Comparison of ENCODE assay signal across 29 cellular contexts in the genomic region with DNA sequence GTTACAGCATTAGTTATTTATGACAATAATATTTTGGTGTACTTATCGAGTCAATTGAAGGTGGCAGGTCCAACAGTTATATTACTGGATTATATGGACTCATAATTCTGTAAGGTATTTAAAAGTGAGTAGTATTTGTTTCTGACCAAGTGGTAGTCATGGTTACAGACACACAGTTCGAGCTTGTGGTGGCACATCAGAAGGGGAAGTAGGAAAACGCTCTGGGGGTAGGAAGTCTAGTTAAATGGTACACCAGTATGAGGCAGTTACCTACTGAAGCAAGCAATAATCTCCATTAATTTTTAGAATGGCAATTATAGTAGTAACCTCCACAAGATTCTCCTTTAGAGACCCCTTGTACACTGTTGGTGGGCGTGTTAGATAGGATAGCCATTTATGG.
"Had no signal": no experiment of that assay in that cellular context is flagged by ENCODE, and none has a peak within 500 bp of the region (broad histone marks: within the 10 kb centered on the region; RNA-seq: fewer than 3 reads in every experiment).

No MANE protein-coding gene starts in this region.

- H3K27me3 Mint-ChIP-seq: activated naive CD8-positive, alpha-beta T cell treated with anti-CD3 and anti-CD28 coated beads for 36 hours; activated T-helper 17 cell treated with anti-CD3 and anti-CD28 coated beads, Interleukin-2, amount 50 U/mL, for 72 hours; central memory CD8-positive, alpha-beta T cell; naive B cell had no signal

- H3K36me3 ChIP-seq: breast epithelium, left lung, vagina, WERI-Rb-1 had no signal

- H3K4me1 ChIP-seq: breast epithelium, left lung, testis, vagina had no signal

- H3K4me1 Mint-ChIP-seq: activated naive CD8-positive, alpha-beta T cell treated with anti-CD3 and anti-CD28 coated beads for 36 hours; activated T-helper 17 cell treated with anti-CD3 and anti-CD28 coated beads, Interleukin-2, amount 50 U/mL, for 72 hours; central memory CD8-positive, alpha-beta T cell; immature natural killer cell; naive B cell; stimulated activated effector memory CD8-positive, alpha-beta T cell treated with anti-CD3 and anti-CD28 coated beads, Interleukin-12 subunit alpha, Interleukin-12 subunit beta, amount 100 ng/mL, for 72 hours had no signal

- FAIRE-seq: astrocyte, colon, small intestine, TTC549 had no signal

- H3K4me3 ChIP-seq: breast epithelium, hepatocyte, left lung, lung, testis, vagina had no signal

- H3K9me3 Mint-ChIP-seq: activated naive CD8-positive, alpha-beta T cell treated with anti-CD3 and anti-CD28 coated beads for 36 hours; activated T-helper 17 cell treated with anti-CD3 and anti-CD28 coated beads, Interleukin-2, amount 50 U/mL, for 72 hours; stimulated activated effector memory CD8-positive, alpha-beta T cell treated with anti-CD3 and anti-CD28 coated beads, Interleukin-12 subunit alpha, Interleukin-12 subunit beta, amount 100 ng/mL, for 72 hours had no signal

- H3K9me3 ChIP-seq: breast epithelium, testis, vagina had no signal

- H3K79me2 ChIP-seq: hepatocyte had no signal

- ATAC-seq: activated T-helper 17 cell treated with anti-CD3 and anti-CD28 coated beads, Interleukin-2, amount 50 U/mL, for 72 hours; sciatic nerve; stimulated activated effector memory CD8-positive, alpha-beta T cell treated with anti-CD3 and anti-CD28 coated beads, Interleukin-12 subunit alpha, Interleukin-12 subunit beta, amount 100 ng/mL, for 72 hours had no signal

- H3K27me3 ChIP-seq: breast epithelium, hepatocyte, left lung, testis, vagina had no signal

- DNase-seq: activated CD4-positive, CD25-positive, alpha-beta regulatory T cell treated with anti-CD3 and anti-CD28 coated beads, Interleukin-2, amount 50 U/mL, for 72 hours; activated naive CD4-positive, alpha-beta T cell treated with Interleukin-2 at 50 U/mL for 16 hours; activated naive CD8-positive, alpha-beta T cell treated with anti-CD3 and anti-CD28 coated beads for 36 hours; activated T-cell treated with anti-CD3 and anti-CD28 coated beads, Interleukin-2, amount 50 U/mL, for 1 hour; effector memory CD4-positive, alpha-beta T cell; foreskin melanocyte; glutamatergic neuron; immature natural killer cell; kidney glomerular epithelial cell; naive B cell; nucleus accumbens; posterior cingulate gyrus; small intestine; stimulated activated CD4-positive, alpha-beta T cell treated with anti-CD3 and anti-CD28 coated beads, Interleukin-2, amount 100 ng/mL, for 24 hours; testis; trophoblast cell; WERI-Rb-1 had no signal

- H3K4me2 ChIP-seq: hepatocyte had no signal

- H2AFZ ChIP-seq: hepatocyte had no signal

- H3K36me3 Mint-ChIP-seq: activated naive CD8-positive, alpha-beta T cell treated with anti-CD3 and anti-CD28 coated beads for 36 hours; immature natural killer cell; naive B cell; stimulated activated effector memory CD8-positive, alpha-beta T cell treated with anti-CD3 and anti-CD28 coated beads, Interleukin-12 subunit alpha, Interleukin-12 subunit beta, amount 100 ng/mL, for 72 hours had no signal

- H3K4me3 Mint-ChIP-seq: activated naive CD8-positive, alpha-beta T cell treated with anti-CD3 and anti-CD28 coated beads for 36 hours; activated T-helper 17 cell treated with anti-CD3 and anti-CD28 coated beads, Interleukin-2, amount 50 U/mL, for 72 hours; central memory CD8-positive, alpha-beta T cell; immature natural killer cell; naive B cell; stimulated activated effector memory CD8-positive, alpha-beta T cell treated with anti-CD3 and anti-CD28 coated beads, Interleukin-12 subunit alpha, Interleukin-12 subunit beta, amount 100 ng/mL, for 72 hours had no signal

- H3K27ac ChIP-seq: breast epithelium, hepatocyte, left lung, testis, vagina, WERI-Rb-1 had no signal

- H3K27ac Mint-ChIP-seq: activated naive CD8-positive, alpha-beta T cell treated with anti-CD3 and anti-CD28 coated beads for 36 hours; activated T-helper 17 cell treated with anti-CD3 and anti-CD28 coated beads, Interleukin-2, amount 50 U/mL, for 72 hours; immature natural killer cell; stimulated activated effector memory CD8-positive, alpha-beta T cell treated with anti-CD3 and anti-CD28 coated beads, Interleukin-12 subunit alpha, Interleukin-12 subunit beta, amount 100 ng/mL, for 72 hours had no signal
